9 cellular contexts compared by ENCODE assay signal in genomic region chr2:203818656-203819055, GRCh38. TPM values are rescaled to one million over a fixed set of nuclear protein-coding genes. Genes with fewer than 3 reads are reported as not detected.
"Had no signal": no experiment of that assay in that cellular context is flagged by ENCODE, and none has a peak within 500 bp of the region (broad histone marks: within the 10 kb centered on the region; RNA-seq: fewer than 3 reads in every experiment).

No MANE protein-coding gene starts in this region.

- DNase-seq: GDM1, GF-D8 had no signal

- FAIRE-seq: G401.6, GM12878, GM12891, GM12892, GM18507, GM19239 had no signal

- H3K4me3 ChIP-seq: GM12878 had no signal

- ATAC-seq: GM12878 had no signal

RNA-seq across cellular contexts. Expression of gene CTLA4, which starts 48.9 kb away (rescaled TPM):
- total RNA-seq: G401, GM12878 had no signal
- polyA plus RNA-seq: GM12878 had no signal
